Comparison of ENCODE assay signal across 15 cellular contexts in the genomic region with DNA sequence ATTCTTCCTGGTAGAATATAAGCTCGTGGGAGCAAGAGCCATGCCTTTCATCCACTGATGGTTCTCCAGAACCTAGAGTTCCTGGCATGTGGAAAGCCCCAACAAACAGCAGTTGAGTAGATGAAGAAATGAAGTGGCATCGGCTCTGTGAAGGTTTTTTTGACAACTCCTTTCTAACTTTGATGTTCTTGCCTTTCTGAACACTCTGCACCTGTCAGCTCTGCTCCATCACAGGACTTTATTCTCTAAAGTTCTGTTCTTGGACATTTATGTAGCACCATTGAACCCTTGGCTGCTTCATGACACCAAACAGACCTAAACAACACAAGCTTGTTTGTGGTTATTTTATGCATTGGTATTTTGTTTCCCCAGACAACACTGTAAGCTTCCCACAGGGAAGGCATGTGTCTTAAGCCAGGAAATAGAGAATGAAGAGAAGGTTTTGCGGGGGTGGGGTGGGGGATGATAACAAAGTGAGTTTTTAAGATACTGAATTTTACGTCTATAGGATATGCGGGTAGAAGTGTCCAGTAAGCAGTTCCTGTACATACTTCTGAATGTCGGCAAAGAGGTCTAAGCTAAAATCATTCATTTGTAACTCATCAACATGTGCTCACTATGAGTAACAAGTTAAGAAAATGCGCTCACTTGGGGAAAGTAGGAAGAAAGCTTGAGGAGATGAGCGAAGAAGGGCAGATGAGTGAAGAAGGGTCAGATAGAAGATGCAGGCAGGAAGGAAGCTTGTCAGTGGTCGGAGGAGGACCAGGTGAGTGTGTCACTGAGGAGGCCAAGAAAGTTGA.
DNase-seq lines count a peak whose midpoint lies in the region; ATAC-seq and TF ChIP-seq lines count a peak whose summit lies in the region.
"Had no signal": no experiment of that assay in that cellular context is flagged by ENCODE, and none has a peak within 500 bp of the region (broad histone marks: within the 10 kb centered on the region; RNA-seq: fewer than 3 reads in every experiment).

No MANE protein-coding gene starts in this region.

- intact Hi-C loops in upper lobe of right lung (cut with DNase I) = no loop called here

- no peaks in the 10 kb centered on the region for H3K36me3 ChIP-seq in upper lobe of right lung
- H3K36me3 ChIP-seq in right atrium auricular region = no peaks in the 10 kb centered on the region

- no peak for TF ChIP-seq CTCF in upper lobe of right lung (IDR thresholded peaks at IDR 0.05)
- no peak for TF ChIP-seq CTCF in right atrium auricular region (IDR thresholded peaks at IDR 0.05)

- DNase-seq in activated naive CD4-positive, alpha-beta T cell treated with Interleukin-2 at 50 U/mL for 16 hours = no peak
- DNase-seq in activated naive CD4-positive, alpha-beta T cell treated with anti-CD3 and anti-CD28 coated beads, Interleukin-2, amount 50 U/mL, for 72 hours (ENCODE audit: low spot score in 2 of 2) = no peak
- DNase-seq in upper lobe of right lung = no peak
- no peak for DNase-seq in DMS53 (lab: John Stamatoyannopoulos, UW)
- no peak for DNase-seq in right atrium auricular region (ENCODE audit: low spot score)
- DNase-seq: amygdala, IMR-90, left colon, NCI-H1694, SK-N-SH had no signal

- peaks cover 10% of the 10 kb centered on the region for H3K4me1 ChIP-seq in upper lobe of right lung
- peaks cover 0 to 54% of the 10 kb centered on the region in 2 donors for H3K4me1 ChIP-seq in right atrium auricular region

- H3K27ac Mint-ChIP-seq in activated naive CD4-positive, alpha-beta T cell treated with anti-CD3 and anti-CD28 coated beads, Interleukin-2, amount 50 U/mL, for 24 hours = peak overlapping the region; percentile 90
- peak overlapping the region in 1 of 2 donors; percentile 73 for H3K27ac Mint-ChIP-seq in activated naive CD4-positive, alpha-beta T cell treated with anti-CD3 and anti-CD28 coated beads, Interleukin-2, amount 50 U/mL, for 72 hours
- H3K27ac Mint-ChIP-seq: type B pancreatic cell had no signal

- peaks cover 3% of the 10 kb centered on the region for H3K36me3 Mint-ChIP-seq in activated naive CD4-positive, alpha-beta T cell treated with anti-CD3 and anti-CD28 coated beads, Interleukin-2, amount 50 U/mL, for 24 hours
- H3K36me3 Mint-ChIP-seq in activated naive CD4-positive, alpha-beta T cell treated with anti-CD3 and anti-CD28 coated beads, Interleukin-2, amount 50 U/mL, for 72 hours = peaks cover 19 to 34% of the 10 kb centered on the region in 2 donors
- H3K36me3 Mint-ChIP-seq: type B pancreatic cell had no signal

- peaks cover 8% of the 10 kb centered on the region for H3K9me3 Mint-ChIP-seq in activated naive CD4-positive, alpha-beta T cell treated with anti-CD3 and anti-CD28 coated beads, Interleukin-2, amount 50 U/mL, for 24 hours
- peaks cover 10 to 14% of the 10 kb centered on the region in 2 donors for H3K9me3 Mint-ChIP-seq in activated naive CD4-positive, alpha-beta T cell treated with anti-CD3 and anti-CD28 coated beads, Interleukin-2, amount 50 U/mL, for 72 hours
- H3K9me3 Mint-ChIP-seq: nephron, type B pancreatic cell had no signal

- H3K27me3 ChIP-seq in upper lobe of right lung (no peaks in the 10 kb centered on the region), right atrium auricular region (no peaks in the 10 kb centered on the region)

- no peaks in the 10 kb centered on the region for H3K9me3 ChIP-seq in upper lobe of right lung
- H3K9me3 ChIP-seq in right atrium auricular region = no peaks in the 10 kb centered on the region
- H3K9me3 ChIP-seq: SK-N-SH had no signal

- peaks cover 13% of the 10 kb centered on the region for H3K4me1 Mint-ChIP-seq in activated naive CD4-positive, alpha-beta T cell treated with anti-CD3 and anti-CD28 coated beads, Interleukin-2, amount 50 U/mL, for 24 hours

- H3K27ac ChIP-seq in upper lobe of right lung (no peak overlapping the region), right atrium auricular region (peak overlapping the region in 1 of 2 donors; percentile 79)

- H3K27me3 Mint-ChIP-seq in activated naive CD4-positive, alpha-beta T cell treated with anti-CD3 and anti-CD28 coated beads, Interleukin-2, amount 50 U/mL, for 24 hours = no peaks in the 10 kb centered on the region
- H3K27me3 Mint-ChIP-seq: type B pancreatic cell had no signal

- H3K4me3 ChIP-seq in upper lobe of right lung (no peak overlapping the region), right atrium auricular region (no peak overlapping the region)

- H3K4me3 Mint-ChIP-seq in activated naive CD4-positive, alpha-beta T cell treated with anti-CD3 and anti-CD28 coated beads, Interleukin-2, amount 50 U/mL, for 24 hours = peak overlapping the region; percentile 65
- H3K4me3 Mint-ChIP-seq: nephron, type B pancreatic cell had no signal

- ATAC-seq in HG03095 (IDR thresholded peaks at IDR 0.05; ENCODE audit: unreplicated experiment) (peak; percentile 32), upper lobe of right lung (no peak), HG02973 (IDR thresholded peaks at IDR 0.05; ENCODE audit: unreplicated experiment) (no peak)
- ATAC-seq in activated naive CD4-positive, alpha-beta T cell treated with anti-CD3 and anti-CD28 coated beads, Interleukin-2, amount 50 U/mL, for 72 hours = peak; percentile 47 to 50
- ATAC-seq: left colon had no signal

Comparison
In these comparisons a context has a peak if more than half of its experiments do, and no peak if none do; other contexts are left out.
1. ATAC-seq: peak in HG03095 (single experiment) and activated naive CD4-positive, alpha-beta T cell treated with anti-CD3 and anti-CD28 coated beads, Interleukin-2, amount 50 U/mL, for 72 hours (2 of 2); none in upper lobe of right lung (single experiment) and HG02973 (single experiment).